Comparison of ENCODE assay signal across 1 cellular context in the genomic region with DNA sequence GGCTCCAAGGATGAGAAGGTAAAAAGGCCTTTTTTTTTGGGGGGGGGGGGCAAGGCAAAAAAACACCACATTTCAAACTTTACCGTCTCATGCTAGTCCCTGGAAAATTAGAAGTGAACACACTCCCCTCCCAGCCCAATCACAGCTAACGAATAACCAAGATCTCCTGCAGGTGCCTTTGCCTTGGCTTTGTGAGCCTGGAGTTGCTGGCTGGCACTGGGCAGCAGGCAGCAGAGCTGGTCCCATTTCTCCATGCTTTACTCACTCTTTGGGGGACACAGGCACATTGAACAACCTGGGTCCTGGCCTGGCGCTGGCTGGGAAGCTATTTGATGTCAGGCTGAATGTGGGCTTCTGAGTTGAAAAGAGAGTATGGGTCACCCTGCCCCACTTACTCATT. TPM values are rescaled to one million over a fixed set of nuclear protein-coding genes. Genes with fewer than 3 reads are reported as not detected.
"Had no signal": no experiment of that assay in that cellular context is flagged by ENCODE, and none has a peak within 500 bp of the region (broad histone marks: within the 10 kb centered on the region; RNA-seq: fewer than 3 reads in every experiment).

No MANE protein-coding gene starts in this region.

RNA-seq across cellular contexts. Expression of a gene that starts 25.6 kb away (rescaled TPM):
- total RNA-seq: HepG2 had no signal
